In genomic region chr11:28243057-28243456, GRCh38 we compare ENCODE assay signal across 16 cellular contexts.
"Had no signal": no experiment of that assay in that cellular context is flagged by ENCODE, and none has a peak within 500 bp of the region (broad histone marks: within the 10 kb centered on the region; RNA-seq: fewer than 3 reads in every experiment).

No MANE protein-coding gene starts in this region.

- DNase-seq: activated CD4-positive, alpha-beta T cell treated with anti-CD3 and anti-CD28 coated beads, Interleukin-2, amount 10 ng/mL, durations not matched to agents 24 days and 14 days; activated CD8-positive, alpha-beta memory T cell treated with anti-CD3 and anti-CD28 coated beads, Interleukin-2, amount 50 U/mL, for 4 hours; activated naive CD4-positive, alpha-beta T cell treated with anti-CD3 and anti-CD28 coated beads for 36 hours; activated T-cell treated with anti-CD3 and anti-CD28 coated beads, Interleukin-2, amount 50 U/mL, for 4 hours; anterior cingulate cortex; effector memory CD8-positive, alpha-beta T cell; esophagus squamous epithelium; foreskin keratinocyte; hypothalamus; left ventricle myocardium inferior; pancreas; right lobe of liver; spleen; stimulated activated CD4-positive, alpha-beta T cell treated with anti-CD3 and anti-CD28 coated beads, Interleukin-4, amount 100 ng/mL, for 4 hours; testis; upper lobe of right lung had no signal

- H3K27me3 ChIP-seq: esophagus squamous epithelium, foreskin keratinocyte, pancreas, right lobe of liver, spleen, testis, upper lobe of right lung had no signal

- H3K4me3 ChIP-seq: esophagus squamous epithelium, left ventricle myocardium inferior, pancreas, right lobe of liver, spleen, testis, upper lobe of right lung had no signal

- H3K9me3 ChIP-seq: esophagus squamous epithelium, left ventricle myocardium inferior, pancreas, right lobe of liver, spleen, testis, upper lobe of right lung had no signal

- H3K27ac ChIP-seq: esophagus squamous epithelium, foreskin keratinocyte, left ventricle myocardium inferior, pancreas, right lobe of liver, spleen, testis, upper lobe of right lung had no signal

- H3K4me1 ChIP-seq: esophagus squamous epithelium, foreskin keratinocyte, pancreas, right lobe of liver, spleen, testis, upper lobe of right lung had no signal

- H3K36me3 ChIP-seq: esophagus squamous epithelium, left ventricle myocardium inferior, pancreas, right lobe of liver, upper lobe of right lung had no signal
